ENCODE assay signal across 8 cellular contexts in the genomic region with DNA sequence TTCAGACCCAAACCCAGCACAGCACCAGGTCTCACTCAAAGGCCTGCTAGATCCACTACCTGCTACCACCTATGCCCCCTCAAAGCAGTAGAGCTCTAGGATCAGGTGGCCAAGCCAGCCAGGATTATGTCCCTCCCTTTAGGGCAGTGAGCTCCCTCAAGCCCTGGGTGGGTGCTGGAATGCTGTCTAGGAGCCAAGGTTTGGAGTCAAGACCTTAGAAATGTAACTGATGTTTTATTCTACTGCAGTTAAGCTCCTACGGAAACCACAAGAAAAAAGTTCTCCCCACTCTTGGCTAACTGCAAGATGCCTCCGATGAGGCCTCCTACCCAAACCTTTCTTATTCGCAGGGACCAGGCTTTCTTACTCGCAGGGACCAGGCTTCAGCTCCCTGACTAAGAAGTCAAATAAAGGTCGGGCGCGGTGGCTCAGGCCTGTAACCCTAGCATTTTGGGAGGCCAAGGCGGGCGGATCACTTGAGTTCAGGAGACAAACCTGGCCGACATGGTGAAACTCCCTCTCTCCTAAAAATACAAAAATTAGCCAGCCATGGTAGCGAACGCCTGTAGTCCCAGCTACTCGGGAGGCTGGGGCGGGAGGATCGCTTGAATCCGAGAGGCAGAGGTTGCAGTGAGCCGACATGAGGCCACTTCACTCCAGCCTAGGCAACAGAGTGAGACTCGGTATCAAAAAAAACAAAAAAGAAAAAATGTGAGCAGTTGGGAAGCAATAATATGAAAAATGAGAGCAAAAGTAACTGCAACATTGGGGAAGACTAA. TPM values are rescaled to one million over a fixed set of nuclear protein-coding genes. Genes with fewer than 3 reads are reported as not detected.
DNase-seq lines count a peak whose midpoint lies in the region; ATAC-seq and TF ChIP-seq lines count a peak whose summit lies in the region.

No MANE protein-coding gene starts in this region.

- H3K27ac Mint-ChIP-seq in activated CD4-positive, alpha-beta memory T cell treated with anti-CD3 and anti-CD28 coated beads, Interleukin-2, amount 10 ng/mL, durations not matched to agents 7 days and 5 days = peak overlapping the region; percentile 99

- H3K4me1 Mint-ChIP-seq in activated CD4-positive, alpha-beta memory T cell treated with anti-CD3 and anti-CD28 coated beads, Interleukin-2, amount 10 ng/mL, durations not matched to agents 7 days and 5 days = peaks cover 53% of the 10 kb centered on the region

- no peaks in the 10 kb centered on the region for H3K27me3 Mint-ChIP-seq in activated CD4-positive, alpha-beta memory T cell treated with anti-CD3 and anti-CD28 coated beads, Interleukin-2, amount 10 ng/mL, durations not matched to agents 7 days and 5 days

- no peaks in the 10 kb centered on the region for H3K36me3 ChIP-seq in iPS-20b (ENCODE audit: insufficient read depth, low read depth, low read length)
- H3K36me3 ChIP-seq in stomach = no peaks in the 10 kb centered on the region

- H3K9me3 Mint-ChIP-seq in activated CD4-positive, alpha-beta memory T cell treated with anti-CD3 and anti-CD28 coated beads, Interleukin-2, amount 10 ng/mL, durations not matched to agents 7 days and 5 days = no peaks in the 10 kb centered on the region

- intact Hi-C loops in stomach (cut with DNase I; ENCODE audit: low total_unique reads) = no loop called here

- H3K9ac ChIP-seq in iPS-20b (ENCODE audit: low read depth, low read length) = peak overlapping the region; percentile 95; the same call in 1 of the 2 replicates

- POLR2A ChIA-PET in activated CD4-positive, alpha-beta memory T cell treated with anti-CD3 and anti-CD28 coated beads, Interleukin-2, amount 10 ng/mL, durations not matched to agents 7 days and 5 days (lab: Charles Lee) = interaction anchor here (0.7 to 13.2 kb wide), 47 partner anchors 8 to 1136 kb away, joined by 3 to 903 read pairs (median 4); a partner anchor contains a TSS

- H3K4me1 ChIP-seq in iPS-20b (ENCODE audit: insufficient read depth, low read length) (peaks cover 10% of the 10 kb centered on the region), stomach (peaks cover 20 to 39% (median 29%) of the 10 kb centered on the region in 4 donors)

- peak overlapping the region; percentile 86 for H3K4me3 Mint-ChIP-seq in activated CD4-positive, alpha-beta memory T cell treated with anti-CD3 and anti-CD28 coated beads, Interleukin-2, amount 10 ng/mL, durations not matched to agents 7 days and 5 days

- H3K27me3 ChIP-seq in iPS-20b (ENCODE audit: insufficient read depth, low read length) (peaks cover 11% of the 10 kb centered on the region), stomach (no peaks in the 10 kb centered on the region)

- no peaks in the 10 kb centered on the region for H3K36me3 Mint-ChIP-seq in activated CD4-positive, alpha-beta memory T cell treated with anti-CD3 and anti-CD28 coated beads, Interleukin-2, amount 10 ng/mL, durations not matched to agents 7 days and 5 days (ENCODE audit: low read depth)

- H3K9me3 ChIP-seq in iPS-20b (ENCODE audit: insufficient read depth, low read depth, low read length) = no peaks in the 10 kb centered on the region
- H3K9me3 ChIP-seq in stomach = no peaks in the 10 kb centered on the region

- H3K4me3 ChIP-seq in iPS-20b (ENCODE audit: low read length) = no peak overlapping the region
- H3K4me3 ChIP-seq in stomach = peak overlapping the region; percentile 43 to 55 (median 48)

- peak; percentile 32 for DNase-seq in NCI-H82 (lab: John Stamatoyannopoulos, UW)
- no peak for DNase-seq in NCI-H82 treated with DMSO at 0.1 percent for 48 hours (lab: John Stamatoyannopoulos, UW; ENCODE audit: unreplicated experiment)
- peak; percentile 38 for DNase-seq in activated CD4-positive, alpha-beta memory T cell treated with anti-CD3 and anti-CD28 coated beads, Interleukin-2, amount 10 ng/mL, durations not matched to agents 7 days and 5 days
- no peak for DNase-seq in stomach
- no peak for DNase-seq in CD1c-positive myeloid dendritic cell (ENCODE audit: extremely low spot score)

- TF ChIP-seq CTCF in stomach (IDR thresholded peaks at IDR 0.05) = no peak

- TF ChIP-seq POLR2A in stomach (IDR thresholded peaks at IDR 0.05) = no peak

- WGBS in stomach, 5 donors = 69 to 84% (median 77%) methylated on average over 16 to 18 of the region's 18 CpGs

- ATAC-seq in HG03442 (IDR thresholded peaks at IDR 0.05; ENCODE audit: unreplicated experiment) (no peak), HG02938 (IDR thresholded peaks at IDR 0.05; ENCODE audit: unreplicated experiment) (no peak)

- H3K27ac ChIP-seq in iPS-20b (ENCODE audit: low read length) (peak overlapping the region; percentile 100), stomach (peak overlapping the region; percentile 57 to 99 (median 99))

- CTCF ChIA-PET in activated CD4-positive, alpha-beta memory T cell treated with anti-CD3 and anti-CD28 coated beads, Interleukin-2, amount 10 ng/mL, durations not matched to agents 7 days and 5 days (lab: Charles Lee) = interaction anchor here (1.3 to 4.0 kb wide), 5 partner anchors 21 to 117 kb away, joined by 5 to 39 read pairs (median 27); a partner anchor contains a TSS

- no peak for TF ChIP-seq EP300 in stomach (IDR thresholded peaks at IDR 0.05)

RNA-seq across cellular contexts. Expression of a gene that starts 31.8 kb away (rescaled TPM):
- 1 to 10 TPM; 5.5 to 6.4 TPM for total RNA-seq in activated CD4-positive, alpha-beta memory T cell treated with anti-CD3 and anti-CD28 coated beads, Interleukin-2, amount 10 ng/mL, durations not matched to agents 7 days and 5 days
- 10 to 100 TPM in 2 of 5 donors, 1 to 10 TPM in 2, not detected in 1; 2.3 to 12.1 (median 10.5) TPM for total RNA-seq in stomach
- polyA plus RNA-seq in stomach = 10 to 100 TPM in 1 of 3 donors, 1 to 10 TPM in 2; 4.9 to 60.7 (median 6.9) TPM

Comparison
In these comparisons a context has a peak if more than half of its experiments do, and no peak if none do; other contexts are left out.
1. DNase-seq: peak in NCI-H82 (single experiment) and activated CD4-positive, alpha-beta memory T cell treated with anti-CD3 and anti-CD28 coated beads, Interleukin-2, amount 10 ng/mL, durations not matched to agents 7 days and 5 days (single experiment); none in NCI-H82 treated with DMSO at 0.1 percent for 48 hours (single experiment), stomach (single experiment) and CD1c-positive myeloid dendritic cell (single experiment).